Comparison of ENCODE assay signal across 15 cellular contexts in the genomic region with DNA sequence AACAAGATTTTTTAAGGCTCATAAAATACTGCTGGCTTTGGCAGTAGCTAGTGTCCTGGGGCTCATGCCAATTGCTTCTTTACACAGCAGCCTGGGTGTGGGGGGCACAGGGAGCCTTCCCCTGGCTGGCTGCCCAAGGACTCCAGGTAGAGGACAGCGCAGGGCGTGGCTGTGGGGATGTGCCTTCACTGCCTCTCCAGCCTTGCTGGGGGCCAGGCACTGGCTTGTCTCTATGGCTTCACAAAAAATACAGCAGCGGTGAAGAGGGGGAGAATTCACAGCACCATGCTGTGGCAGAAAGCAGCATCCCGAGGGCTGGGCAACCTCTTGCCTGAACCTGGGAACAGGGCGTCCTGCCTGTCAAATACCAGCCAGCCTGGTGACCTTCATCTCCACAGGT. TPM values are rescaled to one million over a fixed set of nuclear protein-coding genes. Genes with fewer than 3 reads are reported as not detected.
DNase-seq lines count a peak whose midpoint lies in the region; ATAC-seq and TF ChIP-seq lines count a peak whose summit lies in the region.
"Had no signal": no experiment of that assay in that cellular context is flagged by ENCODE, and none has a peak within 500 bp of the region (broad histone marks: within the 10 kb centered on the region; RNA-seq: fewer than 3 reads in every experiment).

No MANE protein-coding gene starts in this region.

- DNase-seq in ovary (peak in 3 of 5 donors; percentile 37 to 50 (median 42)), putamen (ENCODE audit: low spot score) (no peak), osteoblast (ENCODE audit: insufficient read length, low spot score, missing footprints) (no peak), NCI-H2227 (lab: John Stamatoyannopoulos, UW; ENCODE audit: unreplicated experiment) (no peak)
- DNase-seq: activated B cell treated with CpG ODN at 0.5 μM for 24 hours; activated CD8-positive, alpha-beta memory T cell treated with anti-CD3 and anti-CD28 coated beads, Interleukin-2, amount 50 U/mL, for 4 hours; DMS79 treated with DMSO at 0.1 percent for 48 hours; NCI-H1694 treated with DMSO at 0.1 percent for 48 hours; stimulated activated CD8-positive, alpha-beta memory T cell treated with anti-CD3 and anti-CD28 coated beads, Interleukin-4, amount 100 ng/mL, for 48 hours had no signal

- no peak overlapping the region for H3K9ac ChIP-seq in OCI-LY3 (ENCODE audit: low read length)
- H3K9ac ChIP-seq: parathyroid adenoma had no signal

- no peaks in the 10 kb centered on the region for H3K27me3 ChIP-seq in DOHH2 (ENCODE audit: control insufficient read depth, low read length)
- no peaks in the 10 kb centered on the region for H3K27me3 ChIP-seq in OCI-LY3 (ENCODE audit: low read depth, low read length)
- no peaks in the 10 kb centered on the region for H3K27me3 ChIP-seq in ovary
- no peaks in the 10 kb centered on the region for H3K27me3 ChIP-seq in osteoblast (ENCODE audit: insufficient read depth, low read length)

- H3K79me2 ChIP-seq in DOHH2 (ENCODE audit: control insufficient read depth, low read length) (peaks cover 40% of the 10 kb centered on the region), OCI-LY3 (ENCODE audit: low read length) (no peaks in the 10 kb centered on the region; the same call in 1 of the 2 replicates), osteoblast (ENCODE audit: insufficient read depth, low read length) (peaks cover 49% of the 10 kb centered on the region)

- H3K9me3 ChIP-seq in DOHH2 (ENCODE audit: control insufficient read depth, insufficient read depth, low read length): no peaks in the 10 kb centered on the region
- no peaks in the 10 kb centered on the region for H3K9me3 ChIP-seq in OCI-LY3 (ENCODE audit: insufficient read depth, low read length)
- H3K9me3 ChIP-seq in ovary: no peaks in the 10 kb centered on the region
- no peaks in the 10 kb centered on the region for H3K9me3 ChIP-seq in osteoblast (ENCODE audit: low read depth, low read length)

- ATAC-seq in esophagus mucosa (peak; percentile 29), HG03039 (IDR thresholded peaks at IDR 0.05; ENCODE audit: unreplicated experiment) (no peak)
- ATAC-seq: GM12878 had no signal

- TF ChIP-seq EP300 in ovary (IDR thresholded peaks at IDR 0.05): no peak

- no peaks in the 10 kb centered on the region for H4K20me1 ChIP-seq in DOHH2 (ENCODE audit: control insufficient read depth, insufficient read depth, low read depth, low read length)
- H4K20me1 ChIP-seq in OCI-LY3 (ENCODE audit: insufficient read depth, low read length): peaks cover 28% of the 10 kb centered on the region
- H4K20me1 ChIP-seq in osteoblast (ENCODE audit: insufficient read depth, low read length): peaks cover 66% of the 10 kb centered on the region

- no peak for TF ChIP-seq CTCF in DOHH2 (IDR thresholded peaks at IDR 0.05; ENCODE audit: low read depth, low read length, poor library complexity, severe bottlenecking)
- TF ChIP-seq CTCF in OCI-LY3 (IDR thresholded peaks at IDR 0.05; ENCODE audit: low read depth, low read length): no peak
- TF ChIP-seq CTCF in ovary (IDR thresholded peaks at IDR 0.05): no peak
- no peak for TF ChIP-seq CTCF in osteoblast (IDR thresholded peaks at IDR 0.05; ENCODE audit: extremely low read depth, low read depth, low read length)

- H3K27ac ChIP-seq in DOHH2 (ENCODE audit: low read depth, low read length) (peak overlapping the region; percentile 55), OCI-LY3 (ENCODE audit: low read length) (no peak overlapping the region), ovary (no peak overlapping the region), osteoblast (ENCODE audit: low read depth, low read length) (no peak overlapping the region)
- H3K27ac ChIP-seq: parathyroid adenoma had no signal

- no peaks in the 10 kb centered on the region for H3K9me2 ChIP-seq in DOHH2 (replicated peaks; ENCODE audit: control insufficient read depth, low read length)

- WGBS in ovary, 3 donors: 73 to 82% (median 75%) methylated on average over 5 of the region's 5 CpGs

- H3K36me3 ChIP-seq in DOHH2 (ENCODE audit: control insufficient read depth, low read length) (peaks cover 27% of the 10 kb centered on the region), OCI-LY3 (replicated peaks; ENCODE audit: low read depth, low read length) (no peaks in the 10 kb centered on the region), ovary (no peaks in the 10 kb centered on the region), osteoblast (ENCODE audit: insufficient read depth, low read length) (no peaks in the 10 kb centered on the region)

- H3F3A ChIP-seq in DOHH2 (ENCODE audit: control insufficient read depth, insufficient read depth): peaks cover 14% of the 10 kb centered on the region

- H3K4me1 ChIP-seq in DOHH2 (ENCODE audit: control insufficient read depth, low read length): peaks cover 76% of the 10 kb centered on the region
- H3K4me1 ChIP-seq in OCI-LY3 (ENCODE audit: low read length): peaks cover 63% of the 10 kb centered on the region
- peaks cover 17% of the 10 kb centered on the region for H3K4me1 ChIP-seq in ovary (ENCODE audit: insufficient read depth)
- H3K4me1 ChIP-seq in osteoblast (ENCODE audit: insufficient read depth, low read length): peaks cover 41% of the 10 kb centered on the region
- H3K4me1 ChIP-seq: parathyroid adenoma had no signal

- TF ChIP-seq POLR2A in ovary (IDR thresholded peaks at IDR 0.05): no peak

- H2AFZ ChIP-seq in OCI-LY3 (ENCODE audit: low read depth, low read length): no peak overlapping the region
- no peak overlapping the region for H2AFZ ChIP-seq in osteoblast (ENCODE audit: low read length)
- H2AFZ ChIP-seq: parathyroid adenoma had no signal

- peak overlapping the region; percentile 47 for H3K4me3 ChIP-seq in DOHH2 (ENCODE audit: low read length)
- no peak overlapping the region for H3K4me3 ChIP-seq in OCI-LY3 (ENCODE audit: low read length)
- no peak overlapping the region for H3K4me3 ChIP-seq in ovary
- H3K4me3 ChIP-seq in osteoblast (ENCODE audit: insufficient read depth, low read length): no peak overlapping the region
- H3K4me3 ChIP-seq: GM12878 had no signal

- H3K4me2 ChIP-seq in DOHH2 (ENCODE audit: low read length): peak overlapping the region; percentile 87
- 0 out of 2 replicates have a peak overlapping the region, but pooled peaks have one; percentile 22 for H3K4me2 ChIP-seq in OCI-LY3 (ENCODE audit: low read length)
- no peak overlapping the region for H3K4me2 ChIP-seq in osteoblast (ENCODE audit: insufficient read depth, low read length)

- intact Hi-C loops in ovary (cut with DNase I): no loop called here

RNA-seq across cellular contexts. Expression of a gene that starts 57.4 kb away (rescaled TPM):
- 34.6 TPM for total RNA-seq in esophagus mucosa
- total RNA-seq in ovary: 100 to 1,000 TPM in 1 of 7 donors, 10 to 100 TPM in 6; 32.0 to 115 (median 88.5) TPM
- polyA plus RNA-seq in ovary: 100 to 1,000 TPM in 1 of 2 donors, 10 to 100 TPM in 1; 68.9 to 159 TPM
- total RNA-seq in osteoblast: 31.1 and 36.2 TPM in 2 replicates

Comparison
In these comparisons a context has a peak if more than half of its experiments do, and no peak if none do; other contexts are left out.
1. DNase-seq: peak in ovary (3 of 5); none in putamen (single experiment), osteoblast (single experiment) and NCI-H2227 (single experiment).